In the genomic region with DNA sequence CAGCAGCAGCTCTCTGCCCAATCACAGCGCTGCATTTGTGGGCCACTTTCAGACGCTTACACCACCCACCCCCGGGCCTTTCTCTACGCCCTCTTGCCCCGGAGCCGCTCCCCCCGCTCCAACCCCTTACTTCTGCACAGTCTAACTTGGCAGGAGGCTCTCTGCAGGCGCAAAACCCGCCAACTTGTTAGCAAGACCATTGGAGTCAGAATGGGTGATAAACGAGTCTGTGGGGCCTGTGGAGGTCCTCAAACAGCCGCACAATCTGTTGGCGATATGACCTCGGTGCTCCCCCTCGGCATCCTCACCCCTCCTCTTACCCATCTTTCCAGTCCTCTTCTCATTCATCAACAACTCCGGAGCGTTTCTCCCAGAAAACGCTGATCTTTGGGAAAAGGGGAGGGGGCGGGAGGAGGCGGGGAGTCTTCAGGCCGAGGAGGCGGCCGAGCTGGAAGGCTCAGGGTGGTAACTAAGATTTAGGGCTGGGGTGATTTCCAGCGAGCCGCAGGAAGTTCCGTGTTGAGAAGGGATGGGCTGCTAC, we compare ENCODE assay signal across 14 cellular contexts. TPM values are rescaled to one million over a fixed set of nuclear protein-coding genes. Genes with fewer than 3 reads are reported as not detected.
A peak's percentile ranks its signal among the peaks of the same experiment; 100 is the strongest.
DNase-seq lines count a peak whose midpoint lies in the region; ATAC-seq and TF ChIP-seq lines count a peak whose summit lies in the region.
"Had no signal": no experiment of that assay in that cellular context is flagged by ENCODE, and none has a peak within 500 bp of the region (broad histone marks: within the 10 kb centered on the region; RNA-seq: fewer than 3 reads in every experiment).

No MANE protein-coding gene starts in this region.

- H2AFZ ChIP-seq in neural cell (ENCODE audit: low read depth, low read length) = no peak overlapping the region

- H3K27me3 ChIP-seq in HUES48 (ENCODE audit: control insufficient read depth, insufficient read depth, low read length) (peaks cover 84% of the 10 kb centered on the region), neural cell (ENCODE audit: insufficient read depth, low read depth, low read length) (peaks cover 95% of the 10 kb centered on the region), brain microvascular endothelial cell (replicated peaks) (peaks cover 88% of the 10 kb centered on the region)

- TF ChIP-seq CTCF in neural cell (IDR thresholded peaks at IDR 0.05; ENCODE audit: poor library complexity, severe bottlenecking) = no peak
- TF ChIP-seq CTCF in brain microvascular endothelial cell (IDR thresholded peaks at IDR 0.05; ENCODE audit: low read depth, low read length, missing control alignments) = no peak

- H3K36me3 ChIP-seq in HUES48 (ENCODE audit: control insufficient read depth, insufficient read depth, low read length) (no peaks in the 10 kb centered on the region), neural cell (ENCODE audit: insufficient read depth, low read length) (no peaks in the 10 kb centered on the region), brain microvascular endothelial cell (replicated peaks) (no peaks in the 10 kb centered on the region)

- H3K4me2 ChIP-seq in neural cell (ENCODE audit: low read length) = peak overlapping the region; percentile 55

- H4K20me1 ChIP-seq in neural cell (ENCODE audit: insufficient read depth) = no peaks in the 10 kb centered on the region

- H3K4me1 ChIP-seq in HUES48 (ENCODE audit: control insufficient read depth, insufficient read depth, low read length) = peaks cover 61% of the 10 kb centered on the region

- in situ Hi-C loops in brain microvascular endothelial cell (cut with HindIII; ENCODE audit: low pct_ligation_motif_present, low sequenced_read_pairs) = no loop called here

- no peak for ATAC-seq in HG02759 (IDR thresholded peaks at IDR 0.05; ENCODE audit: unreplicated experiment)
- ATAC-seq: natural killer cell had no signal

- peaks cover 4% of the 10 kb centered on the region for H3F3A ChIP-seq in neural cell (ENCODE audit: insufficient read depth, low read length, poor library complexity, severe bottlenecking)

- no peak for TF ChIP-seq RAD21 in neural cell (conservative IDR thresholded peaks at IDR 0.05)

- DNase-seq in COR-L47 (lab: John Stamatoyannopoulos, UW) (peak; percentile 50), ecto neural progenitor cell (ENCODE audit: low spot score) (peak; percentile 82), T1000 (lab: John Stamatoyannopoulos, UW) (no peak), glomerular visceral epithelial cell (ENCODE audit: extremely low spot score) (no peak), brain microvascular endothelial cell (no peak)
- DNase-seq: aorta, DMS79, foreskin fibroblast, IMR-90, natural killer cell had no signal

- H3K9ac ChIP-seq in HUES48 (ENCODE audit: low read depth, low read length) (peak overlapping the region; percentile 60), neural cell (ENCODE audit: low read length) (no peak overlapping the region)

- peaks cover 40% of the 10 kb centered on the region for H3K79me2 ChIP-seq in neural cell (replicated peaks; ENCODE audit: insufficient read depth, low read length)

- H3K9me3 ChIP-seq in HUES48 (ENCODE audit: control insufficient read depth, insufficient read depth, low read length) (no peaks in the 10 kb centered on the region), neural cell (ENCODE audit: low read length) (no peaks in the 10 kb centered on the region)

- no peak for TF ChIP-seq EP300 in neural cell (conservative IDR thresholded peaks at IDR 0.05; ENCODE audit: poor library complexity, severe bottlenecking)

- H3K9me2 ChIP-seq in neural cell (ENCODE audit: insufficient read depth, low read length) = no peaks in the 10 kb centered on the region

- H3K27ac ChIP-seq in HUES48 (ENCODE audit: low read depth, low read length) (peak overlapping the region; percentile 78), neural cell (ENCODE audit: low read length) (no peak overlapping the region), brain microvascular endothelial cell (no peak overlapping the region)
- H3K27ac ChIP-seq: VCaP had no signal

- H3K4me3 ChIP-seq in HUES48 (ENCODE audit: low read depth, low read length) (peak overlapping the region; percentile 80), neural cell (ENCODE audit: low read length) (peak overlapping the region; percentile 65), brain microvascular endothelial cell (ENCODE audit: low read depth, low read length) (no peak overlapping the region)

TF ChIP-seq in neural cell, 6 proteins besides CTCF, POLR2A, EP300 and RAD21:
- TF ChIP-seq, protein P1, sequence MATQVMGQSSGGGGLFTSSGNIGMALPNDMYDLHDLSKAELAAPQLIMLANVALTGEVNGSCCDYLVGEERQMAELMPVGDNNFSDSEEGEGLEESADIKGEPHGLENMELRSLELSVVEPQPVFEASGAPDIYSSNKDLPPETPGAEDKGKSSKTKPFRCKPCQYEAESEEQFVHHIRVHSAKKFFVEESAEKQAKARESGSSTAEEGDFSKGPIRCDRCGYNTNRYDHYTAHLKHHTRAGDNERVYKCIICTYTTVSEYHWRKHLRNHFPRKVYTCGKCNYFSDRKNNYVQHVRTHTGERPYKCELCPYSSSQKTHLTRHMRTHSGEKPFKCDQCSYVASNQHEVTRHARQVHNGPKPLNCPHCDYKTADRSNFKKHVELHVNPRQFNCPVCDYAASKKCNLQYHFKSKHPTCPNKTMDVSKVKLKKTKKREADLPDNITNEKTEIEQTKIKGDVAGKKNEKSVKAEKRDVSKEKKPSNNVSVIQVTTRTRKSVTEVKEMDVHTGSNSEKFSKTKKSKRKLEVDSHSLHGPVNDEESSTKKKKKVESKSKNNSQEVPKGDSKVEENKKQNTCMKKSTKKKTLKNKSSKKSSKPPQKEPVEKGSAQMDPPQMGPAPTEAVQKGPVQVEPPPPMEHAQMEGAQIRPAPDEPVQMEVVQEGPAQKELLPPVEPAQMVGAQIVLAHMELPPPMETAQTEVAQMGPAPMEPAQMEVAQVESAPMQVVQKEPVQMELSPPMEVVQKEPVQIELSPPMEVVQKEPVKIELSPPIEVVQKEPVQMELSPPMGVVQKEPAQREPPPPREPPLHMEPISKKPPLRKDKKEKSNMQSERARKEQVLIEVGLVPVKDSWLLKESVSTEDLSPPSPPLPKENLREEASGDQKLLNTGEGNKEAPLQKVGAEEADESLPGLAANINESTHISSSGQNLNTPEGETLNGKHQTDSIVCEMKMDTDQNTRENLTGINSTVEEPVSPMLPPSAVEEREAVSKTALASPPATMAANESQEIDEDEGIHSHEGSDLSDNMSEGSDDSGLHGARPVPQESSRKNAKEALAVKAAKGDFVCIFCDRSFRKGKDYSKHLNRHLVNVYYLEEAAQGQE (IDR thresholded peaks at IDR 0.05; ENCODE audit: borderline replicate concordance) = no peak
- TF ChIP-seq MXI1 (conservative IDR thresholded peaks at IDR 0.05; ENCODE audit: poor library complexity, severe bottlenecking) = no peak
- no peak for TF ChIP-seq SMC3 (conservative IDR thresholded peaks at IDR 0.05; ENCODE audit: poor library complexity)
- TF ChIP-seq POLR2AphosphoS5 (IDR thresholded peaks at IDR 0.05) = no peak
- no peak for TF ChIP-seq EZH2 (IDR thresholded peaks at IDR 0.05; ENCODE audit: borderline replicate concordance, insufficient read depth, low read length, poor library complexity, severe bottlenecking)
- TF ChIP-seq TAF1 (IDR thresholded peaks at IDR 0.05; ENCODE audit: low read depth) = no peak

RNA-seq across cellular contexts. Expression of a gene that starts 4.2 kb away (rescaled TPM):
- polyA plus RNA-seq in neural cell = 0.35 TPM in 1 of 2 replicates, not detected in the other
- polyA minus RNA-seq in neural cell = 0.35 and 0.73 TPM in 2 replicates
- polyA plus RNA-seq: IMR-90 had no signal

Comparison
In these comparisons a context has a peak if more than half of its experiments do, and no peak if none do; other contexts are left out.
1. DNase-seq: peak in COR-L47 (single experiment) and ecto neural progenitor cell (single experiment); none in T1000 (single experiment), glomerular visceral epithelial cell (single experiment) and brain microvascular endothelial cell (single experiment).